Comparison of ENCODE assay signal across 18 cellular contexts in genomic region chrX:53262189-53262917, GRCh38. TPM values are rescaled to one million over a fixed set of nuclear protein-coding genes. Genes with fewer than 3 reads are reported as not detected.
DNase-seq lines count a peak whose midpoint lies in the region; ATAC-seq and TF ChIP-seq lines count a peak whose summit lies in the region.
"Had no signal": no experiment of that assay in that cellular context is flagged by ENCODE, and none has a peak within 500 bp of the region (broad histone marks: within the 10 kb centered on the region; RNA-seq: fewer than 3 reads in every experiment).

No MANE protein-coding gene starts in this region.

- no peak overlapping the region for H2AFZ ChIP-seq in PC-3 (ENCODE audit: low read length)

- H3K4me1 ChIP-seq in PC-3 (ENCODE audit: insufficient read depth, low read length) (peaks cover 47% of the 10 kb centered on the region), spleen (peaks cover 0 to 38% (median 0%) of the 10 kb centered on the region in 6 donors)
- H3K4me1 ChIP-seq: HAP-1, Peyer's patch, right lobe of liver, testis had no signal

- peaks cover 31% of the 10 kb centered on the region for H3K4me1 Mint-ChIP-seq in activated naive CD8-positive, alpha-beta T cell (ENCODE audit: low read depth)
- peaks cover 28% of the 10 kb centered on the region for H3K4me1 Mint-ChIP-seq in activated naive CD8-positive, alpha-beta T cell treated with anti-CD3 and anti-CD28 coated beads for 36 hours
- H3K4me1 Mint-ChIP-seq: mesothelial cell of epicardium had no signal

- H3K27me3 ChIP-seq in PC-3 (ENCODE audit: low read length) (no peaks in the 10 kb centered on the region), spleen (replicated peaks in 1 of 7) (peaks cover 0 to 31% (median 0%) of the 10 kb centered on the region in 7 donors)
- H3K27me3 ChIP-seq: Peyer's patch, right lobe of liver, testis had no signal

- no peak overlapping the region for H3K4me3 Mint-ChIP-seq in activated naive CD8-positive, alpha-beta T cell
- H3K4me3 Mint-ChIP-seq in activated naive CD8-positive, alpha-beta T cell treated with anti-CD3 and anti-CD28 coated beads for 36 hours: no peak overlapping the region
- H3K4me3 Mint-ChIP-seq: mesothelial cell of epicardium had no signal

- no peak for ATAC-seq in PC-3

- H4K20me1 ChIP-seq in PC-3 (ENCODE audit: low read length): no peaks in the 10 kb centered on the region

- no peak for TF ChIP-seq POLR2A in spleen (IDR thresholded peaks at IDR 0.05)

- H3K4me2 ChIP-seq in PC-3 (ENCODE audit: low read length): peak overlapping the region; percentile 71

- BruUV-seq in PC-3 (replicated peaks; lab: Mats Ljungman, UMichigan): TSS peak; percentile 36

- H3K27ac ChIP-seq in PC-3 (ENCODE audit: low read length) (peak overlapping the region; percentile 98), spleen (no peak overlapping the region)
- H3K27ac ChIP-seq: Peyer's patch, right lobe of liver, testis had no signal

- no peak for DNase-seq in activated naive CD8-positive, alpha-beta T cell treated with anti-CD3 and anti-CD28 coated beads for 36 hours
- DNase-seq in PC-3: peak; percentile 6
- peak; percentile 34 for DNase-seq in cerebellum (ENCODE audit: low spot score)
- DNase-seq in spleen: peak; percentile 49
- no peak for DNase-seq in activated CD8-positive, alpha-beta memory T cell treated with anti-CD3 and anti-CD28 coated beads, Interleukin-2, amount 50 U/mL, for 4 hours
- no peak for DNase-seq in germinal center (ENCODE audit: low spot score)
- DNase-seq in SW 1271 (lab: John Stamatoyannopoulos, UW): no peak
- DNase-seq: activated naive CD4-positive, alpha-beta T cell; effector CD4-positive, alpha-beta T cell; NCI-H146; NCI-H510A; occipital lobe; right lobe of liver; testis had no signal

- H3K36me3 ChIP-seq in PC-3 (ENCODE audit: low read depth, low read length) (no peaks in the 10 kb centered on the region), spleen (no peaks in the 10 kb centered on the region)
- H3K36me3 ChIP-seq: HAP-1, Peyer's patch, right lobe of liver had no signal

- POLR2A ChIA-PET in PC-3 (lab: Charles Lee; ENCODE audit: unreplicated experiment): interaction anchor here (0.6 to 1.1 kb wide), 2 partner anchors 37 to 86 kb away, joined by 4 to 5 read pairs; no protein-coding TSS in a partner anchor

- H3K36me3 Mint-ChIP-seq in activated naive CD8-positive, alpha-beta T cell: no peaks in the 10 kb centered on the region
- no peaks in the 10 kb centered on the region for H3K36me3 Mint-ChIP-seq in activated naive CD8-positive, alpha-beta T cell treated with anti-CD3 and anti-CD28 coated beads for 36 hours

- intact Hi-C loops in PC-3 (cut with micrococcal nuclease) (no loop called here), spleen (cut with DNase I; ENCODE audit: low total_unique reads) (no loop called here)

- H3F3A ChIP-seq in PC-3 (ENCODE audit: low read length, unreplicated experiment): no peaks in the 10 kb centered on the region

- H3K4me3 ChIP-seq in PC-3 (ENCODE audit: low read length) (peak overlapping the region; percentile 22; the same call in 1 of the 2 replicates), spleen (no peak overlapping the region)
- H3K4me3 ChIP-seq: HAP-1, Peyer's patch, right lobe of liver, testis had no signal

- H3K9me3 ChIP-seq in PC-3 (ENCODE audit: low read length) (no peaks in the 10 kb centered on the region), spleen (no peaks in the 10 kb centered on the region)
- H3K9me3 ChIP-seq: HAP-1, Peyer's patch, right lobe of liver, testis had no signal

- H3K9ac ChIP-seq in PC-3 (ENCODE audit: low read length): peak overlapping the region; percentile 76

- CTCF ChIA-PET in PC-3 (lab: Charles Lee): interaction anchor here (1.4 kb wide), 1 partner anchor 51 kb away, joined by 4 read pairs; no protein-coding TSS in a partner anchor

- no peaks in the 10 kb centered on the region for H3K27me3 Mint-ChIP-seq in activated naive CD8-positive, alpha-beta T cell
- H3K27me3 Mint-ChIP-seq in activated naive CD8-positive, alpha-beta T cell treated with anti-CD3 and anti-CD28 coated beads for 36 hours: no peaks in the 10 kb centered on the region

- 0 out of 2 replicates have a peak, but pooled peaks cover 7% of the 10 kb centered on the region for H3K79me2 ChIP-seq in PC-3 (ENCODE audit: low read length)

- peak overlapping the region; percentile 70 for H3K27ac Mint-ChIP-seq in activated naive CD8-positive, alpha-beta T cell
- H3K27ac Mint-ChIP-seq in activated naive CD8-positive, alpha-beta T cell treated with anti-CD3 and anti-CD28 coated beads for 36 hours: no peak overlapping the region
- H3K27ac Mint-ChIP-seq: mesothelial cell of epicardium had no signal

- WGBS in spleen, 5 donors: 71 to 82% (median 77%) methylated on average over 6 to 7 of the region's 7 CpGs

- H3K9me3 Mint-ChIP-seq in activated naive CD8-positive, alpha-beta T cell (ENCODE audit: low read depth): no peaks in the 10 kb centered on the region
- no peaks in the 10 kb centered on the region for H3K9me3 Mint-ChIP-seq in activated naive CD8-positive, alpha-beta T cell treated with anti-CD3 and anti-CD28 coated beads for 36 hours

- no peak for TF ChIP-seq CTCF in PC-3 (conservative IDR thresholded peaks at IDR 0.05; ENCODE audit: low read depth, low read length)
- no peak for TF ChIP-seq CTCF in spleen (IDR thresholded peaks at IDR 0.05 in 8 of 11, conservative IDR thresholded peaks at IDR 0.05 in 3 of 11)

- H3K9me2 ChIP-seq in PC-3 (replicated peaks; ENCODE audit: low read length): no peaks in the 10 kb centered on the region

RNA-seq across cellular contexts. Expression of gene IQSEC2, which starts 19.0 kb away (rescaled TPM):
- total RNA-seq in activated naive CD8-positive, alpha-beta T cell treated with anti-CD3 and anti-CD28 coated beads for 36 hours: under 1 TPM; 0.20 to 0.21 TPM
- 8.5 and 19.3 TPM in 2 replicates for total RNA-seq in PC-3 (2014; rRNA removed)
- total RNA-seq in cerebellum: 10.9 TPM
- total RNA-seq in spleen: 10 to 100 TPM in 4 of 7 donors, 1 to 10 TPM in 3; 6.8 to 15.7 (median 10.5) TPM
- polyA plus RNA-seq in spleen: 1 to 10 TPM; 5.2 to 8.0 (median 5.5) TPM

RNA-seq across cellular contexts. Expression of gene KDM5C, which starts 37.3 kb away (rescaled TPM):
- 10 to 100 TPM; 78.1 to 78.4 TPM for total RNA-seq in activated naive CD8-positive, alpha-beta T cell treated with anti-CD3 and anti-CD28 coated beads for 36 hours
- 89.8 and 159 TPM in 2 replicates for total RNA-seq in PC-3 (2014; rRNA removed)
- 105 TPM for total RNA-seq in cerebellum
- 100 to 1,000 TPM in 5 of 7 donors, 10 to 100 TPM in 2; 96.6 to 165 (median 140) TPM for total RNA-seq in spleen
- 10 to 100 TPM; 10.4 to 35.3 (median 16.9) TPM for polyA plus RNA-seq in spleen

Comparison
In these comparisons a context has a peak if more than half of its experiments do, and no peak if none do; other contexts are left out.
1. DNase-seq: peak in PC-3 (single experiment), cerebellum (single experiment) and spleen (single experiment); none in activated naive CD8-positive, alpha-beta T cell treated with anti-CD3 and anti-CD28 coated beads for 36 hours (single experiment), activated CD8-positive, alpha-beta memory T cell treated with anti-CD3 and anti-CD28 coated beads, Interleukin-2, amount 50 U/mL, for 4 hours (single experiment), germinal center (single experiment) and SW 1271 (0 of 2).